ENCODE assay signal across 5 cellular contexts in the genomic region with DNA sequence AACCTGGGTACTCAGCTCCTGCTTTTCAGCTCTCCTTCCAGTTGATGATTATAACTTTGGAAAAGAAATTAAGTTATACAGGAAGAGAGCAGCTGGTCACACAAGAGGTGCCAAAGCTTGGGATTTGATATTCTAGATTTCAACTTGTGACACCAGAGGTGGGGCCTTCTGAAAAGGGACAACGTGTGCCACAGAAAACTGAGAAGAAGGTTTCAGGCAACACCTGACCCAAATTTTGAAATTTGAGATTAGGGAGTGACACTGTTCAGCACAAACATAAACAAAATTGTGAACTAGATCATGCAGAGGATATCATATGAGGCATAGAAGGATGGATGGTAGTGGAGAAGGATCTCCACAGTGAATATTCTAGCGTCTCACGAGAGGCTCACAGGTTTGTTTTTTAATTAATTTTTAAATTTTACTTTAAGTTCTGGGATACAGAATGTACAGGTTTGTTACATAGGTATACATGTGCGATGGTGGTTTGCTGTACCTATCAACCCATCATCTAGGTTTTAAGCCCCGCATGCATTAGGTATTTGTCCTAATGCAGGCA.
"Had no signal": no experiment of that assay in that cellular context is flagged by ENCODE, and none has a peak within 500 bp of the region (broad histone marks: within the 10 kb centered on the region; RNA-seq: fewer than 3 reads in every experiment).

No MANE protein-coding gene starts in this region.

- ATAC-seq: GM23338, K562 had no signal

- DNase-seq: H9, HCEC 1CT, IMR-90 had no signal

- H3K27ac Mint-ChIP-seq: GM23338, H9 had no signal

- H3K9me3 Mint-ChIP-seq: GM23338, H9 had no signal

- H3K4me3 Mint-ChIP-seq: GM23338, H9 had no signal

- H3K4me3 ChIP-seq: GM23338, K562 had no signal

- H3K4me1 Mint-ChIP-seq: GM23338 had no signal
